Comparison of ENCODE assay signal across 17 cellular contexts in genomic region chr6:16533210-16533609, GRCh38.
DNase-seq lines count a peak whose midpoint lies in the region; ATAC-seq and TF ChIP-seq lines count a peak whose summit lies in the region.
"Had no signal": no experiment of that assay in that cellular context is flagged by ENCODE, and none has a peak within 500 bp of the region (broad histone marks: within the 10 kb centered on the region; RNA-seq: fewer than 3 reads in every experiment).

No MANE protein-coding gene starts in this region.

- H3K9me2 ChIP-seq in Karpas-422 (replicated peaks; ENCODE audit: insufficient read depth, low read length), result no peaks in the 10 kb centered on the region

- H3K27ac ChIP-seq in Karpas-422 (ENCODE audit: low read length), result no peak overlapping the region
- no peak overlapping the region for H3K27ac ChIP-seq in CD8-positive, alpha-beta memory T cell (ENCODE audit: low read depth, low read length)
- H3K27ac ChIP-seq: BLaER1 had no signal

- no peaks in the 10 kb centered on the region for H3K27me3 ChIP-seq in Karpas-422 (ENCODE audit: low read length)
- no peaks in the 10 kb centered on the region for H3K27me3 ChIP-seq in CD8-positive, alpha-beta memory T cell (ENCODE audit: insufficient read depth, low read length, poor library complexity, severe bottlenecking)
- H3K27me3 ChIP-seq: BLaER1 had no signal

- no peaks in the 10 kb centered on the region for H3K79me2 ChIP-seq in Karpas-422 (ENCODE audit: low read length)

- no peak for TF ChIP-seq POLR2A in GM18505 (IDR thresholded peaks at IDR 0.05; ENCODE audit: borderline replicate concordance, extremely low read depth, insufficient read depth, insufficient read length)

- POLR2A ChIA-PET in activated CD4-positive, alpha-beta T cell treated with anti-CD3 and anti-CD28 coated beads for 36 hours (lab: Charles Lee), result interaction anchor here (0.6 to 1.0 kb wide), 4 partner anchors 62 to 481 kb away, joined by 3 to 5 read pairs (median 3); no protein-coding TSS in a partner anchor
- POLR2A ChIA-PET in CD8-positive, alpha-beta memory T cell (lab: Charles Lee), result no interaction called here

- H3K9me3 ChIP-seq in Karpas-422 (ENCODE audit: low read length), result no peaks in the 10 kb centered on the region
- no peaks in the 10 kb centered on the region for H3K9me3 ChIP-seq in CD8-positive, alpha-beta memory T cell (ENCODE audit: low read length)
- H3K9me3 ChIP-seq: BLaER1 had no signal

- H3K27ac Mint-ChIP-seq in activated CD4-positive, alpha-beta T cell treated with anti-CD3 and anti-CD28 coated beads for 36 hours, result peak overlapping the region; percentile 75
- H3K27ac Mint-ChIP-seq in stimulated activated naive CD8-positive, alpha-beta T cell treated with anti-CD3 and anti-CD28 coated beads, Interleukin-15, Interleukin-2, amounts not matched to agents 100 ng/mL and 50 ng/mL, for 24 hours, result peak overlapping the region; percentile 42
- H3K27ac Mint-ChIP-seq in nephron progenitor cell, result no peak overlapping the region
- H3K27ac Mint-ChIP-seq in CD8-positive, alpha-beta memory T cell, result no peak overlapping the region

- ATAC-seq in activated CD4-positive, alpha-beta T cell treated with anti-CD3 and anti-CD28 coated beads for 36 hours, result peak; percentile 5
- no peak for ATAC-seq in stimulated activated naive CD8-positive, alpha-beta T cell treated with anti-CD3 and anti-CD28 coated beads, Interleukin-15, Interleukin-2, amounts not matched to agents 100 U/mL and 50 U/mL, for 24 hours
- ATAC-seq in GM18505 (IDR thresholded peaks at IDR 0.05; ENCODE audit: unreplicated experiment), result no peak
- ATAC-seq: Panc1 had no signal

- CTCF ChIA-PET in activated CD4-positive, alpha-beta T cell treated with anti-CD3 and anti-CD28 coated beads for 36 hours (lab: Charles Lee), result interaction anchor here (0.9 to 2.0 kb wide), 8 partner anchors 11 to 231 kb away, joined by 3 to 10 read pairs (median 4); no protein-coding TSS in a partner anchor
- CTCF ChIA-PET in CD8-positive, alpha-beta memory T cell (lab: Charles Lee), result no interaction called here

- no peak overlapping the region for H3K4me3 Mint-ChIP-seq in activated CD4-positive, alpha-beta T cell treated with anti-CD3 and anti-CD28 coated beads for 36 hours
- H3K4me3 Mint-ChIP-seq in stimulated activated naive CD8-positive, alpha-beta T cell treated with anti-CD3 and anti-CD28 coated beads, Interleukin-15, Interleukin-2, amounts not matched to agents 100 ng/mL and 50 ng/mL, for 24 hours, result no peak overlapping the region
- H3K4me3 Mint-ChIP-seq in nephron progenitor cell, result peak overlapping the region; percentile 6
- H3K4me3 Mint-ChIP-seq in CD8-positive, alpha-beta memory T cell, result no peak overlapping the region

- H3K9ac ChIP-seq in Karpas-422 (ENCODE audit: low read length), result no peak overlapping the region
- H3K9ac ChIP-seq: BLaER1 had no signal

- H3K36me3 Mint-ChIP-seq in activated CD4-positive, alpha-beta T cell treated with anti-CD3 and anti-CD28 coated beads for 36 hours (ENCODE audit: low read depth), result peaks cover 2% of the 10 kb centered on the region
- peaks cover 19% of the 10 kb centered on the region for H3K36me3 Mint-ChIP-seq in stimulated activated naive CD8-positive, alpha-beta T cell treated with anti-CD3 and anti-CD28 coated beads, Interleukin-15, Interleukin-2, amounts not matched to agents 100 ng/mL and 50 ng/mL, for 24 hours (ENCODE audit: low read depth)
- H3K36me3 Mint-ChIP-seq in nephron progenitor cell (ENCODE audit: low read depth), result no peaks in the 10 kb centered on the region
- peaks cover 0 to 13% (median 3%) of the 10 kb centered on the region in 3 donors for H3K36me3 Mint-ChIP-seq in CD8-positive, alpha-beta memory T cell

- H3K9me3 Mint-ChIP-seq in activated CD4-positive, alpha-beta T cell treated with anti-CD3 and anti-CD28 coated beads for 36 hours (ENCODE audit: low read depth), result no peaks in the 10 kb centered on the region
- no peaks in the 10 kb centered on the region for H3K9me3 Mint-ChIP-seq in stimulated activated naive CD8-positive, alpha-beta T cell treated with anti-CD3 and anti-CD28 coated beads, Interleukin-15, Interleukin-2, amounts not matched to agents 100 ng/mL and 50 ng/mL, for 24 hours
- H3K9me3 Mint-ChIP-seq in nephron progenitor cell, result peaks cover 4% of the 10 kb centered on the region
- H3K9me3 Mint-ChIP-seq in CD8-positive, alpha-beta memory T cell, result no peaks in the 10 kb centered on the region

- no peaks in the 10 kb centered on the region; the same call in 1 of the 2 replicates for H3K4me1 ChIP-seq in Karpas-422 (ENCODE audit: low read length)
- no peaks in the 10 kb centered on the region for H3K4me1 ChIP-seq in CD8-positive, alpha-beta memory T cell (ENCODE audit: insufficient read depth, low read length)
- H3K4me1 ChIP-seq: BLaER1 had no signal

- DNase-seq in activated CD4-positive, alpha-beta T cell treated with anti-CD3 and anti-CD28 coated beads for 36 hours, result no peak
- DNase-seq in activated CD4-positive, alpha-beta T cell treated with anti-CD3 and anti-CD28 coated beads for 4 hours, result no peak
- DNase-seq in stimulated activated naive CD8-positive, alpha-beta T cell treated with anti-CD3 and anti-CD28 coated beads, Interleukin-15, Interleukin-2, amounts not matched to agents 100 U/mL and 50 U/mL, for 24 hours, result no peak
- DNase-seq in nephron progenitor cell, result no peak
- DNase-seq in Karpas-422, result no peak
- no peak for DNase-seq in CD8-positive, alpha-beta memory T cell
- DNase-seq: 8988T, MM.1S, NCI-H1105 treated with DMSO at 0.1 percent for 48 hours, NCI-H187, NCI-H446 treated with DMSO at 0.1 percent for 48 hours, NCI-H748 treated with DMSO at 0.1 percent for 48 hours, Right ventricle myocardium superior had no signal

- H3K4me3 ChIP-seq in Karpas-422 (ENCODE audit: low read length), result no peak overlapping the region
- no peak overlapping the region for H3K4me3 ChIP-seq in CD8-positive, alpha-beta memory T cell (ENCODE audit: low read length)
- H3K4me3 ChIP-seq: BLaER1 had no signal

- H3K4me2 ChIP-seq in Karpas-422 (ENCODE audit: low read depth, low read length, poor library complexity, severe bottlenecking), result no peak overlapping the region
- H3K4me2 ChIP-seq: BLaER1 had no signal

- peaks cover 29% of the 10 kb centered on the region for H3K4me1 Mint-ChIP-seq in activated CD4-positive, alpha-beta T cell treated with anti-CD3 and anti-CD28 coated beads for 36 hours
- H3K4me1 Mint-ChIP-seq in stimulated activated naive CD8-positive, alpha-beta T cell treated with anti-CD3 and anti-CD28 coated beads, Interleukin-15, Interleukin-2, amounts not matched to agents 100 ng/mL and 50 ng/mL, for 24 hours (ENCODE audit: low read depth), result peaks cover 36% of the 10 kb centered on the region
- H3K4me1 Mint-ChIP-seq in nephron progenitor cell, result peaks cover 31% of the 10 kb centered on the region
- peaks cover 15 to 46% (median 36%) of the 10 kb centered on the region in 3 donors for H3K4me1 Mint-ChIP-seq in CD8-positive, alpha-beta memory T cell

- TF ChIP-seq CTCF in nephron progenitor cell (IDR thresholded peaks at IDR 0.05), result no peak

- H3K36me3 ChIP-seq in Karpas-422 (ENCODE audit: insufficient read depth, low read length), result no peaks in the 10 kb centered on the region
- no peaks in the 10 kb centered on the region for H3K36me3 ChIP-seq in CD8-positive, alpha-beta memory T cell (ENCODE audit: insufficient read depth, low read length)
- H3K36me3 ChIP-seq: BLaER1 had no signal

- H2AFZ ChIP-seq in Karpas-422 (ENCODE audit: low read length), result no peak overlapping the region

- intact Hi-C loops in activated CD4-positive, alpha-beta T cell treated with anti-CD3 and anti-CD28 coated beads for 36 hours (cut with DNase I, micrococcal nuclease), result loop anchor here (1.0 to 5.0 kb wide), 12 partner anchors 21 to 482 kb away; partner anchors contain the start of gene ATXN1 (in 1 of the 2)

- no peaks in the 10 kb centered on the region for H3K27me3 Mint-ChIP-seq in activated CD4-positive, alpha-beta T cell treated with anti-CD3 and anti-CD28 coated beads for 36 hours
- H3K27me3 Mint-ChIP-seq in stimulated activated naive CD8-positive, alpha-beta T cell treated with anti-CD3 and anti-CD28 coated beads, Interleukin-15, Interleukin-2, amounts not matched to agents 100 ng/mL and 50 ng/mL, for 24 hours, result no peaks in the 10 kb centered on the region
- no peaks in the 10 kb centered on the region for H3K27me3 Mint-ChIP-seq in nephron progenitor cell (ENCODE audit: low read depth, poor library complexity)
- peaks cover 0 to 1% of the 10 kb centered on the region in 2 donors for H3K27me3 Mint-ChIP-seq in CD8-positive, alpha-beta memory T cell

- H4K20me1 ChIP-seq in Karpas-422 (ENCODE audit: insufficient read depth, low read depth, low read length), result no peaks in the 10 kb centered on the region
- H4K20me1 ChIP-seq: BLaER1 had no signal

Comparison
In these comparisons a context has a peak if more than half of its experiments do, and no peak if none do; other contexts are left out.
1. H3K27ac Mint-ChIP-seq: peak in activated CD4-positive, alpha-beta T cell treated with anti-CD3 and anti-CD28 coated beads for 36 hours (single experiment) and stimulated activated naive CD8-positive, alpha-beta T cell treated with anti-CD3 and anti-CD28 coated beads, Interleukin-15, Interleukin-2, amounts not matched to agents 100 ng/mL and 50 ng/mL, for 24 hours (single experiment); none in nephron progenitor cell (single experiment) and CD8-positive, alpha-beta memory T cell (0 of 8).